35 cellular contexts compared by ENCODE assay signal in the genomic region with DNA sequence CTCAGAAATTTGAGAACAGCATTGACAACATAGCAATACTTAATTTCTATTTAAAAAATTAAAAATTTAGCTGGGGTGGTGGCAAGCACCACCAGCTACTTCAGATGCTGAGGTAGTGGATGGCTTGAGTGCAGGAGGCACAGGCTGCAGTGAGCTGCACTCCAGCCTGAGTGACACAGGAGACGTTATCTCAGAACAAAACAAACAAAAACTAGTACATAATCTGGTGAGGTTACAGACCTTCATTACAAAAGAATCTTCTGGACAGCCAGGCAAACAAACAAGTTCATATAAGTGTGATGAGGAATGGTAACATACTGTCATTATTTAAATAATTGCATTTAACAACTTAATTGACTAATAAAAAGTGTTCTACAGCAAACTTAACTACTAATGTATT.
"Had no signal": no experiment of that assay in that cellular context is flagged by ENCODE, and none has a peak within 500 bp of the region (broad histone marks: within the 10 kb centered on the region; RNA-seq: fewer than 3 reads in every experiment).

No MANE protein-coding gene starts in this region.

- H3K27me3 Mint-ChIP-seq: activated CD4-positive, alpha-beta memory T cell treated with anti-CD3 and anti-CD28 coated beads, Interleukin-2, amount 10 ng/mL, durations not matched to agents 7 days and 5 days; activated CD4-positive, alpha-beta T cell treated with anti-CD3 and anti-CD28 coated beads, Interleukin-2, amount 10 ng/mL, durations not matched to agents 7 days and 5 days; activated naive CD4-positive, alpha-beta T cell treated with anti-CD3 and anti-CD28 coated beads, Interleukin-2, amount 50 U/mL, for 24 hours; activated naive CD8-positive, alpha-beta T cell treated with anti-CD3 and anti-CD28 coated beads for 36 hours; activated naive CD8-positive, alpha-beta T cell treated with anti-CD3 and anti-CD28 coated beads, Interleukin-2, amount 50 U/mL, for 24 hours; activated T-cell treated with anti-CD3 and anti-CD28 coated beads, Interleukin-2, amount 50 U/mL, for 24 hours; activated T-helper 17 cell treated with anti-CD3 and anti-CD28 coated beads, Interleukin-2, amount 50 U/mL, for 72 hours; effector memory CD8-positive, alpha-beta T cell; T-helper 17 cell had no signal

- H3K9me3 ChIP-seq: adrenal gland, body of pancreas, esophagus squamous epithelium, gastroesophageal sphincter, heart right ventricle had no signal

- H3K4me1 ChIP-seq: body of pancreas had no signal

- H3K27ac Mint-ChIP-seq: activated CD4-positive, alpha-beta memory T cell treated with anti-CD3 and anti-CD28 coated beads, Interleukin-2, amount 10 ng/mL, durations not matched to agents 7 days and 5 days; activated CD4-positive, alpha-beta T cell treated with anti-CD3 and anti-CD28 coated beads, Interleukin-2, amount 10 ng/mL, durations not matched to agents 7 days and 5 days; activated naive CD4-positive, alpha-beta T cell treated with anti-CD3 and anti-CD28 coated beads for 36 hours; activated naive CD4-positive, alpha-beta T cell treated with anti-CD3 and anti-CD28 coated beads, Interleukin-2, amount 50 U/mL, for 24 hours; activated naive CD8-positive, alpha-beta T cell treated with anti-CD3 and anti-CD28 coated beads for 36 hours; activated naive CD8-positive, alpha-beta T cell treated with anti-CD3 and anti-CD28 coated beads, Interleukin-2, amount 50 U/mL, for 24 hours; activated T-cell treated with anti-CD3 and anti-CD28 coated beads, Interleukin-2, amount 50 U/mL, for 24 hours; activated T-helper 17 cell treated with anti-CD3 and anti-CD28 coated beads, Interleukin-2, amount 50 U/mL, for 72 hours; effector memory CD8-positive, alpha-beta T cell; T-helper 17 cell; T-helper 2 cell treated with Interferon-gamma antibody and Interleukin-4, amounts not matched to agents 5 μg/mL and 100 μg/mL, for 36 hours; WTC11 had no signal

- H3K27me3 ChIP-seq: adrenal gland, body of pancreas, esophagus squamous epithelium, gastroesophageal sphincter, heart right ventricle, hepatocyte had no signal

- DNase-seq: activated CD4-positive, alpha-beta memory T cell treated with anti-CD3 and anti-CD28 coated beads, Interleukin-2, amount 10 ng/mL, durations not matched to agents 7 days and 5 days; activated CD4-positive, alpha-beta T cell treated with anti-CD3 and anti-CD28 coated beads for 1 hour; activated CD4-positive, alpha-beta T cell treated with anti-CD3 and anti-CD28 coated beads for 4 hours; activated CD4-positive, alpha-beta T cell treated with anti-CD3 and anti-CD28 coated beads, Interleukin-2, amount 10 ng/mL, durations not matched to agents 7 days and 5 days; activated CD4-positive, alpha-beta T cell treated with anti-CD3 and anti-CD28 coated beads, Interleukin-2, amount 50 U/mL, for 4 hours; activated CD8-positive, alpha-beta memory T cell treated with anti-CD3 and anti-CD28 coated beads, Interleukin-2, amount 50 U/mL, for 48 hours; activated effector memory CD4-positive, alpha-beta T cell treated with Interleukin-2 at 50 U/mL for 16 hours; activated naive CD4-positive, alpha-beta T cell treated with anti-CD3 and anti-CD28 coated beads for 36 hours; activated naive CD8-positive, alpha-beta T cell treated with anti-CD3 and anti-CD28 coated beads for 36 hours; activated naive CD8-positive, alpha-beta T cell treated with anti-CD3 and anti-CD28 coated beads, Interleukin-2, amount 50 U/mL, for 24 hours; activated T-cell treated with anti-CD3 and anti-CD28 coated beads for 4 hours; activated T-cell treated with anti-CD3 and anti-CD28 coated beads, Interleukin-2, amount 50 U/mL, for 24 hours; adrenal gland; amygdala; aorta; body of pancreas; caudate nucleus; cortex of kidney; dermis blood vessel endothelial cell; effector CD4-positive, alpha-beta T cell; effector memory CD8-positive, alpha-beta T cell; esophagus squamous epithelium; foreskin melanocyte; heart right ventricle; T-helper 17 cell; T1000 had no signal

- H2AFZ ChIP-seq: hepatocyte had no signal

- H3K4me1 Mint-ChIP-seq: activated CD4-positive, alpha-beta T cell treated with anti-CD3 and anti-CD28 coated beads, Interleukin-2, amount 10 ng/mL, durations not matched to agents 7 days and 5 days; WTC11 had no signal

- H3K27ac ChIP-seq: adrenal gland, body of pancreas, epithelial cell of prostate, esophagus squamous epithelium, gastroesophageal sphincter, heart right ventricle, hepatocyte had no signal

- H3K4me3 Mint-ChIP-seq: activated CD4-positive, alpha-beta memory T cell treated with anti-CD3 and anti-CD28 coated beads, Interleukin-2, amount 10 ng/mL, durations not matched to agents 7 days and 5 days; activated CD4-positive, alpha-beta T cell treated with anti-CD3 and anti-CD28 coated beads, Interleukin-2, amount 10 ng/mL, durations not matched to agents 7 days and 5 days; activated naive CD4-positive, alpha-beta T cell treated with anti-CD3 and anti-CD28 coated beads for 36 hours; activated naive CD4-positive, alpha-beta T cell treated with anti-CD3 and anti-CD28 coated beads, Interleukin-2, amount 50 U/mL, for 24 hours; activated naive CD8-positive, alpha-beta T cell treated with anti-CD3 and anti-CD28 coated beads for 36 hours; activated naive CD8-positive, alpha-beta T cell treated with anti-CD3 and anti-CD28 coated beads, Interleukin-2, amount 50 U/mL, for 24 hours; activated T-cell treated with anti-CD3 and anti-CD28 coated beads, Interleukin-2, amount 50 U/mL, for 24 hours; activated T-helper 17 cell treated with anti-CD3 and anti-CD28 coated beads, Interleukin-2, amount 50 U/mL, for 72 hours; effector memory CD8-positive, alpha-beta T cell; T-helper 17 cell; T-helper 2 cell treated with Interferon-gamma antibody and Interleukin-4, amounts not matched to agents 5 μg/mL and 100 μg/mL, for 36 hours; WTC11 had no signal

- H3K36me3 ChIP-seq: adrenal gland, esophagus squamous epithelium, gastroesophageal sphincter, heart right ventricle had no signal

- H3K9me3 Mint-ChIP-seq: activated CD4-positive, alpha-beta memory T cell treated with anti-CD3 and anti-CD28 coated beads, Interleukin-2, amount 10 ng/mL, durations not matched to agents 7 days and 5 days; activated CD4-positive, alpha-beta T cell treated with anti-CD3 and anti-CD28 coated beads, Interleukin-2, amount 10 ng/mL, durations not matched to agents 7 days and 5 days; activated naive CD4-positive, alpha-beta T cell treated with anti-CD3 and anti-CD28 coated beads for 36 hours; activated naive CD4-positive, alpha-beta T cell treated with anti-CD3 and anti-CD28 coated beads, Interleukin-2, amount 50 U/mL, for 24 hours; activated naive CD8-positive, alpha-beta T cell treated with anti-CD3 and anti-CD28 coated beads for 36 hours; activated naive CD8-positive, alpha-beta T cell treated with anti-CD3 and anti-CD28 coated beads, Interleukin-2, amount 50 U/mL, for 24 hours; activated T-cell treated with anti-CD3 and anti-CD28 coated beads, Interleukin-2, amount 50 U/mL, for 24 hours; activated T-helper 17 cell treated with anti-CD3 and anti-CD28 coated beads, Interleukin-2, amount 50 U/mL, for 72 hours; effector memory CD8-positive, alpha-beta T cell; T-helper 2 cell treated with Interferon-gamma antibody and Interleukin-4, amounts not matched to agents 5 μg/mL and 100 μg/mL, for 36 hours; WTC11 had no signal

- FAIRE-seq: colon, endothelial cell of umbilical vein had no signal

- ATAC-seq: activated naive CD8-positive, alpha-beta T cell treated with anti-CD3 and anti-CD28 coated beads, Interleukin-2, amount 50 U/mL, for 24 hours; activated T-helper 17 cell treated with anti-CD3 and anti-CD28 coated beads, Interleukin-2, amount 50 U/mL, for 72 hours; body of pancreas; effector memory CD8-positive, alpha-beta T cell; gastroesophageal sphincter; heart right ventricle; T-helper 17 cell; WTC11 had no signal

- H3K4me2 ChIP-seq: hepatocyte had no signal

- H3K4me3 ChIP-seq: adrenal gland, body of pancreas, esophagus squamous epithelium, gastroesophageal sphincter, heart right ventricle, hepatocyte had no signal
